In genomic region chr1:190615818-190616217, GRCh38 we compare ENCODE assay signal across 1 cellular context.
TF ChIP-seq lines count a peak whose summit lies in the region.

No MANE protein-coding gene starts in this region.

TF ChIP-seq in GM12878, 131 proteins besides CTCF, POLR2A, EP300 and RAD21:
- TF ChIP-seq TARDBP (IDR thresholded peaks at IDR 0.05; ENCODE audit: borderline replicate concordance) (no peak), ZNF622 (IDR thresholded peaks at IDR 0.05) (no peak), RELA (IDR thresholded peaks at IDR 0.05; ENCODE audit: borderline replicate concordance, partially characterized antibody) (no peak), MTA2 (IDR thresholded peaks at IDR 0.05; ENCODE audit: low read depth) (no peak), GATAD2B (conservative IDR thresholded peaks at IDR 0.05; ENCODE audit: low read depth) (no peak), KAT2A (conservative IDR thresholded peaks at IDR 0.05; ENCODE audit: control insufficient read depth, low read depth, low read length) (no peak), MAX (IDR thresholded peaks at IDR 0.05; ENCODE audit: low read depth, low read length) (no peak), STAT3 (IDR thresholded peaks at IDR 0.05; ENCODE audit: low read depth, low read length) (no peak), SUZ12 (IDR thresholded peaks at IDR 0.05; ENCODE audit: unreplicated experiment) (no peak), ZNF592 (IDR thresholded peaks at IDR 0.05) (no peak), ZZZ3 (IDR thresholded peaks at IDR 0.05; ENCODE audit: control insufficient read depth, insufficient read length, low read depth) (no peak), ZNF217 (IDR thresholded peaks at IDR 0.05) (no peak), MLLT1 (IDR thresholded peaks at IDR 0.05) (no peak), NR2C2 (IDR thresholded peaks at IDR 0.05; ENCODE audit: borderline replicate concordance, control insufficient read depth, insufficient read length, low read depth) (no peak)
TF ChIP-seq in GM12878: peak in this region for 0.
